14 cellular contexts compared by ENCODE assay signal in genomic region chr5:7628820-7629219, GRCh38.
"Had no signal": no experiment of that assay in that cellular context is flagged by ENCODE, and none has a peak within 500 bp of the region (broad histone marks: within the 10 kb centered on the region; RNA-seq: fewer than 3 reads in every experiment).

No MANE protein-coding gene starts in this region.

- H3K9me3 ChIP-seq: Peyer's patch, SJSA1 had no signal

- H3K4me3 ChIP-seq: K562, PC-9, Peyer's patch, SJSA1, SK-N-MC had no signal

- H3K27ac ChIP-seq: KMS-11, PC-9, Peyer's patch, SJSA1, SK-N-MC had no signal

- H3K4me2 ChIP-seq: KMS-11, PC-9 had no signal

- H3K36me3 ChIP-seq: Peyer's patch, SJSA1 had no signal

- H3K27me3 ChIP-seq: Peyer's patch, SJSA1 had no signal

- ATAC-seq: HepG2, K562, Right ventricle myocardium inferior had no signal

- DNase-seq: Kasumi-1, MV-4-11, NCI-H1048, NCI-H2227 treated with DMSO at 0.1 percent for 48 hours, NCI-H526 treated with DMSO at 0.1 percent for 48 hours, OCI-M1, PC-9, Peyer's patch had no signal

- H3K4me1 ChIP-seq: Peyer's patch, SJSA1 had no signal

- H2AFZ ChIP-seq: PC-9 had no signal
